In genomic region chr13:77902319-77902963, GRCh38 we compare ENCODE assay signal across 18 cellular contexts. TPM values are rescaled to one million over a fixed set of nuclear protein-coding genes. Genes with fewer than 3 reads are reported as not detected.
DNase-seq lines count a peak whose midpoint lies in the region; ATAC-seq and TF ChIP-seq lines count a peak whose summit lies in the region.
"Had no signal": no experiment of that assay in that cellular context is flagged by ENCODE, and none has a peak within 500 bp of the region (broad histone marks: within the 10 kb centered on the region; RNA-seq: fewer than 3 reads in every experiment).

No MANE protein-coding gene starts in this region.

- H3K36me3 ChIP-seq in mammary epithelial cell (ENCODE audit: insufficient read depth, low read length) (no peaks in the 10 kb centered on the region), breast epithelium (no peaks in the 10 kb centered on the region), Karpas-422 (ENCODE audit: insufficient read depth, low read length) (no peaks in the 10 kb centered on the region)
- H3K36me3 ChIP-seq: BE2C had no signal

- in situ Hi-C loops in mammary epithelial cell (cut with MboI; ENCODE audit: low sequenced_read_pairs in 2 of 2) = no loop called here

- H3K27me3 Mint-ChIP-seq in brain (peaks cover 4% of the 10 kb centered on the region), neural crest cell (ENCODE audit: low read depth) (no peaks in the 10 kb centered on the region)

- H4K20me1 ChIP-seq in mammary epithelial cell (ENCODE audit: insufficient read depth, low read length) (no peaks in the 10 kb centered on the region), Karpas-422 (ENCODE audit: insufficient read depth, low read depth, low read length) (no peaks in the 10 kb centered on the region)

- H3K4me1 ChIP-seq in mammary epithelial cell (ENCODE audit: insufficient read depth, low read length) = no peaks in the 10 kb centered on the region
- H3K4me1 ChIP-seq in breast epithelium = no peaks in the 10 kb centered on the region
- H3K4me1 ChIP-seq in Karpas-422 (ENCODE audit: low read length) = no peaks in the 10 kb centered on the region
- H3K4me1 ChIP-seq: BE2C had no signal

- ATAC-seq in HG03565 (IDR thresholded peaks at IDR 0.05; ENCODE audit: unreplicated experiment) (no peak), GM21526 (IDR thresholded peaks at IDR 0.05; ENCODE audit: low FRiP score, unreplicated experiment) (no peak)
- ATAC-seq: HCT116 had no signal

- H3K27ac Mint-ChIP-seq in brain = peak overlapping the region in 3 of 5 experiments; percentile 32 to 83 (median 48)
- H3K27ac Mint-ChIP-seq in neural crest cell (ENCODE audit: unreplicated experiment) = peak overlapping the region; percentile 76
- H3K27ac Mint-ChIP-seq: CD4-positive, alpha-beta memory T cell; IgD-negative memory B cell had no signal

- CTCF ChIA-PET in mammary epithelial cell (lab: Charles Lee; ENCODE audit: low non-redundant PET) = no interaction called here

- H3K4me1 Mint-ChIP-seq in brain (peaks cover 18% of the 10 kb centered on the region), neural crest cell (peaks cover 39% of the 10 kb centered on the region)
- H3K4me1 Mint-ChIP-seq: CD4-positive, alpha-beta memory T cell had no signal

- peaks cover 0 to 7% (median 5%) of the 10 kb centered on the region in 5 experiments for H3K9me3 Mint-ChIP-seq in brain
- H3K9me3 Mint-ChIP-seq in neural crest cell = peaks cover 15% of the 10 kb centered on the region

- H3K27me3 ChIP-seq in mammary epithelial cell (ENCODE audit: insufficient read depth, low read length) = no peaks in the 10 kb centered on the region
- H3K27me3 ChIP-seq in breast epithelium = no peaks in the 10 kb centered on the region
- H3K27me3 ChIP-seq in Karpas-422 (ENCODE audit: low read length) = no peaks in the 10 kb centered on the region
- H3K27me3 ChIP-seq: BE2C had no signal

- dilution Hi-C loops in mammary epithelial cell (cut with HindIII; ENCODE audit: low sequenced_read_pairs) = no loop called here

- H3K27ac ChIP-seq in mammary epithelial cell (ENCODE audit: insufficient read depth, low read depth, low read length) (no peak overlapping the region), breast epithelium (no peak overlapping the region), Karpas-422 (ENCODE audit: low read length) (no peak overlapping the region)
- H3K27ac ChIP-seq: C4-2B had no signal

- peak overlapping the region in 3 of 5 experiments; percentile 55 to 65 (median 65) for H3K4me3 Mint-ChIP-seq in brain
- no peak overlapping the region for H3K4me3 Mint-ChIP-seq in neural crest cell
- H3K4me3 Mint-ChIP-seq: CD4-positive, alpha-beta memory T cell had no signal

- H3K4me3 ChIP-seq in mammary epithelial cell (replicated peaks in 1 of 3; ENCODE audit: insufficient read depth in 1 of 3, low read depth in 2 of 3, low read length in 3 of 3) (no peak overlapping the region), breast epithelium (no peak overlapping the region), Karpas-422 (ENCODE audit: low read length) (no peak overlapping the region)

- no peaks in the 10 kb centered on the region for H3K9me2 ChIP-seq in Karpas-422 (replicated peaks; ENCODE audit: insufficient read depth, low read length)

- no TSS peak for BruUV-seq in mammary epithelial cell (replicated peaks; lab: Mats Ljungman, UMichigan)

- peak; percentile 0 for DNase-seq in mammary epithelial cell
- DNase-seq in breast epithelium (ENCODE audit: low spot score in 2 of 2) = no peak
- no peak for DNase-seq in neural crest cell (ENCODE audit: low read depth, low spot score)
- DNase-seq in Karpas-422 = no peak
- DNase-seq: 8988T; ACHN; BE2C; CD4-positive, alpha-beta memory T cell; DND-41; GDM1; KG1 had no signal

- H3K9me3 ChIP-seq in mammary epithelial cell (replicated peaks; ENCODE audit: insufficient read depth, low read length) (peaks cover 4% of the 10 kb centered on the region), breast epithelium (peaks cover 6 to 8% of the 10 kb centered on the region in 2 donors), Karpas-422 (ENCODE audit: low read length) (no peaks in the 10 kb centered on the region)
- H3K9me3 ChIP-seq: BE2C had no signal

- TF ChIP-seq POLR2A in breast epithelium (IDR thresholded peaks at IDR 0.05) = no peak

- H3K79me2 ChIP-seq in mammary epithelial cell (ENCODE audit: insufficient read depth, low read length) = no peaks in the 10 kb centered on the region
- no peaks in the 10 kb centered on the region for H3K79me2 ChIP-seq in Karpas-422 (ENCODE audit: low read length)

- H3K9ac ChIP-seq in mammary epithelial cell (ENCODE audit: insufficient read depth, low read length) (no peak overlapping the region), Karpas-422 (ENCODE audit: low read length) (no peak overlapping the region)

- no peak overlapping the region for H3K4me2 ChIP-seq in mammary epithelial cell (ENCODE audit: insufficient read depth, low read depth, low read length)
- H3K4me2 ChIP-seq in Karpas-422 (ENCODE audit: low read depth, low read length, poor library complexity, severe bottlenecking) = no peak overlapping the region

- H3K36me3 Mint-ChIP-seq in brain (peaks cover 26% of the 10 kb centered on the region), neural crest cell (ENCODE audit: low read depth) (peaks cover 38% of the 10 kb centered on the region)
- H3K36me3 Mint-ChIP-seq: CD4-positive, alpha-beta memory T cell; IgD-negative memory B cell had no signal

- intact Hi-C loops in mammary epithelial cell (cut with micrococcal nuclease) = no loop called here
- intact Hi-C loops in breast epithelium (cut with DNase I; ENCODE audit: low total_unique reads) = no loop called here

- H2AFZ ChIP-seq in mammary epithelial cell (ENCODE audit: low read depth, low read length) (no peak overlapping the region), Karpas-422 (ENCODE audit: low read length) (no peak overlapping the region)

- TF ChIP-seq CTCF in mammary epithelial cell (conservative IDR thresholded peaks at IDR 0.05 in 1 of 2, IDR thresholded peaks at IDR 0.05 in 1 of 2; ENCODE audit: extremely low read depth in 1 of 2, insufficient read depth in 1 of 2, low read depth in 1 of 2, low read length in 2 of 2) (no peak), breast epithelium (IDR thresholded peaks at IDR 0.05) (no peak), brain (conservative IDR thresholded peaks at IDR 0.05) (no peak), neural crest cell (conservative IDR thresholded peaks at IDR 0.05) (no peak)

- 81% methylated on average over 4 of the region's 4 CpGs for WGBS in mammary epithelial cell (ENCODE audit: low coverage, missing lambda C conversion rate)

RNA-seq across cellular contexts. Expression of gene EDNRB, which starts 16.2 kb away (rescaled TPM):
- under 1 TPM in 1 of 2 donors, not detected in 1; 0.83 TPM for total RNA-seq in mammary epithelial cell
- polyA plus RNA-seq in mammary epithelial cell = 0.03 TPM
- not detected for polyA minus RNA-seq in mammary epithelial cell
- total RNA-seq in breast epithelium = 100 to 1,000 TPM in 2 of 3 donors, 10 to 100 TPM in 1; 22.8 to 116 (median 106) TPM
- 9.6 TPM for polyA plus RNA-seq in brain (ENCODE audit: insufficient read depth, low read depth, low replicate concordance)
- 26.8 and 27.9 TPM in 2 replicates for total RNA-seq in neural crest cell
- total RNA-seq in Karpas-422 (2014; rRNA removed; shearing (Covaris generic); ENCODE audit: low replicate concordance) = not detected in 2 replicates
- total RNA-seq: CD4-positive, alpha-beta memory T cell; HT-29 had no signal
- polyA plus RNA-seq: CD4-positive, alpha-beta memory T cell; IgD-negative memory B cell had no signal

Comparison
In these comparisons a context has a peak if more than half of its experiments do, and no peak if none do; other contexts are left out.
1. RNA of gene EDNRB, which starts 16.2 kb away (total RNA-seq): 22.8 to 116 TPM in breast epithelium and 26.8 to 27.9 TPM in neural crest cell; 0.83 TPM in mammary epithelial cell and not detected in Karpas-422; every median in the first group is over 10 times any median in the second.